ENCODE assay signal across 14 cellular contexts in genomic region chr2:240519396-240520142, GRCh38. TPM values are rescaled to one million over a fixed set of nuclear protein-coding genes. Genes with fewer than 3 reads are reported as not detected.
DNase-seq lines count a peak whose midpoint lies in the region; ATAC-seq and TF ChIP-seq lines count a peak whose summit lies in the region.
"Had no signal": no experiment of that assay in that cellular context is flagged by ENCODE, and none has a peak within 500 bp of the region (broad histone marks: within the 10 kb centered on the region; RNA-seq: fewer than 3 reads in every experiment).

No MANE protein-coding gene starts in this region.

- ATAC-seq in WTC11 (no peak), GM21423 (IDR thresholded peaks at IDR 0.05; ENCODE audit: unreplicated experiment) (no peak)
- ATAC-seq: K562 had no signal

- H3K9me3 Mint-ChIP-seq in WTC11 (peaks cover 27% of the 10 kb centered on the region), glutamatergic neuron (ENCODE audit: unreplicated experiment) (peaks cover 12% of the 10 kb centered on the region), chondrocyte (ENCODE audit: low read depth) (peaks cover 6% of the 10 kb centered on the region)
- H3K9me3 Mint-ChIP-seq: activated naive CD4-positive, alpha-beta T cell treated with anti-CD3 and anti-CD28 coated beads, Interleukin-2, amount 50 U/mL, for 24 hours; natural killer cell had no signal

- peaks cover 41% of the 10 kb centered on the region for H3K27me3 Mint-ChIP-seq in WTC11 (ENCODE audit: low read depth)
- peaks cover 8% of the 10 kb centered on the region for H3K27me3 Mint-ChIP-seq in glutamatergic neuron (ENCODE audit: unreplicated experiment)
- no peaks in the 10 kb centered on the region for H3K27me3 Mint-ChIP-seq in chondrocyte (ENCODE audit: low read depth)
- H3K27me3 Mint-ChIP-seq: activated naive CD4-positive, alpha-beta T cell treated with anti-CD3 and anti-CD28 coated beads, Interleukin-2, amount 50 U/mL, for 24 hours had no signal

- peaks cover 26% of the 10 kb centered on the region for H3K36me3 Mint-ChIP-seq in WTC11
- H3K36me3 Mint-ChIP-seq in glutamatergic neuron (ENCODE audit: unreplicated experiment), result peaks cover 34% of the 10 kb centered on the region
- peaks cover 20% of the 10 kb centered on the region for H3K36me3 Mint-ChIP-seq in chondrocyte (ENCODE audit: low read depth)
- H3K36me3 Mint-ChIP-seq: natural killer cell had no signal

- CTCF ChIA-PET in WTC11 (lab: Charles Lee), result interaction anchor here (0.8 to 1.3 kb wide), 7 partner anchors 22 to 286 kb away, joined by 3 to 9 read pairs (median 4); no protein-coding TSS in a partner anchor

- H3K4me1 Mint-ChIP-seq in WTC11 (peaks cover 12% of the 10 kb centered on the region), glutamatergic neuron (ENCODE audit: low read depth, unreplicated experiment) (peaks cover 5% of the 10 kb centered on the region), chondrocyte (ENCODE audit: low read depth) (no peaks in the 10 kb centered on the region)
- H3K4me1 Mint-ChIP-seq: activated naive CD4-positive, alpha-beta T cell treated with anti-CD3 and anti-CD28 coated beads, Interleukin-2, amount 50 U/mL, for 24 hours had no signal

- POLR2A ChIA-PET in WTC11 (lab: Charles Lee), result interaction anchor here (0.5 kb wide), 1 partner anchor 183 kb away, joined by 4 read pairs; no protein-coding TSS in a partner anchor

- H3K4me3 Mint-ChIP-seq in WTC11 (peak overlapping the region; percentile 60), glutamatergic neuron (ENCODE audit: unreplicated experiment) (no peak overlapping the region), chondrocyte (ENCODE audit: unreplicated experiment) (no peak overlapping the region)
- H3K4me3 Mint-ChIP-seq: activated naive CD4-positive, alpha-beta T cell treated with anti-CD3 and anti-CD28 coated beads, Interleukin-2, amount 50 U/mL, for 24 hours; natural killer cell had no signal

- no peak overlapping the region for H3K27ac Mint-ChIP-seq in WTC11
- no peak overlapping the region for H3K27ac Mint-ChIP-seq in glutamatergic neuron (ENCODE audit: unreplicated experiment)
- H3K27ac Mint-ChIP-seq in chondrocyte (ENCODE audit: unreplicated experiment), result no peak overlapping the region
- H3K27ac Mint-ChIP-seq: activated naive CD4-positive, alpha-beta T cell treated with anti-CD3 and anti-CD28 coated beads, Interleukin-2, amount 50 U/mL, for 24 hours had no signal

- DNase-seq in D341Med (ENCODE audit: low spot score) (peak; percentile 10), WTC11 (ENCODE audit: low spot score) (no peak), foreskin fibroblast (peak; percentile 59 to 85), retina (peak; percentile 39), glutamatergic neuron (no peak), chondrocyte (ENCODE audit: low spot score) (no peak), T-helper 9 cell (no peak)
- DNase-seq: activated CD4-positive, alpha-beta T cell treated with anti-CD3 and anti-CD28 coated beads for 4 hours; natural killer cell; NCI-H187; stimulated activated naive CD4-positive, alpha-beta T cell had no signal

- TF ChIP-seq CTCF in WTC11 (IDR thresholded peaks at IDR 0.05) (no peak), foreskin fibroblast (IDR thresholded peaks at IDR 0.05; ENCODE audit: low read depth, low read length) (no peak), glutamatergic neuron (IDR thresholded peaks at IDR 0.05; ENCODE audit: partially characterized antibody, unreplicated experiment) (no peak), chondrocyte (IDR thresholded peaks at IDR 0.05) (no peak)

- peak overlapping the region; percentile 41 to 46 for H3K4me3 ChIP-seq in foreskin fibroblast (ENCODE audit: low read depth in 1 of 2, low read length in 2 of 2)
- H3K4me3 ChIP-seq: K562 had no signal

TF ChIP-seq in WTC11, 78 proteins besides CTCF, POLR2A, EP300 and RAD21:
- TF ChIP-seq ELF4 (CRISPR knock-in tag; IDR thresholded peaks at IDR 0.05; ENCODE audit: low read depth) (no peak), ZBTB43 (CRISPR knock-in tag; IDR thresholded peaks at IDR 0.05) (no peak), CREB1 (CRISPR knock-in tag; IDR thresholded peaks at IDR 0.05) (no peak), AR (CRISPR knock-in tag; IDR thresholded peaks at IDR 0.05) (no peak), JUN (CRISPR knock-in tag; IDR thresholded peaks at IDR 0.05) (no peak), E2F4 (CRISPR knock-in tag; IDR thresholded peaks at IDR 0.05; ENCODE audit: borderline replicate concordance, low read depth) (no peak), NFYB (CRISPR knock-in tag; conservative IDR thresholded peaks at IDR 0.05; ENCODE audit: low read depth) (no peak), SMAD4 (CRISPR knock-in tag; IDR thresholded peaks at IDR 0.05) (no peak), ZNF121 (CRISPR knock-in tag; IDR thresholded peaks at IDR 0.05) (no peak), E2F5 (CRISPR knock-in tag; IDR thresholded peaks at IDR 0.05) (no peak), TCF7 (CRISPR knock-in tag; IDR thresholded peaks at IDR 0.05; ENCODE audit: low read depth) (no peak)

RNA-seq across cellular contexts. Expression of gene ANKMY1, which starts 38.2 kb away (rescaled TPM):
- total RNA-seq in WTC11 (2021) (4.6 to 7.8 TPM (median 5.2 TPM) in 3 replicates), glutamatergic neuron (ENCODE audit: unreplicated experiment) (9.0 TPM), chondrocyte (9.5 to 20.6 TPM (median 10.8 TPM) in 3 replicates)

RNA-seq across cellular contexts. Expression of gene DUSP28, which starts 40.6 kb away (rescaled TPM):
- total RNA-seq in WTC11 (2021) (2.2 to 2.3 TPM (median 2.2 TPM) in 3 replicates), glutamatergic neuron (ENCODE audit: unreplicated experiment) (2.8 TPM), chondrocyte (3.4 to 4.7 TPM (median 3.7 TPM) in 3 replicates)

RNA-seq across cellular contexts. Expression of gene RNPEPL1, which starts 48.7 kb away (rescaled TPM):
- total RNA-seq in WTC11 (2021) (18.8 to 20.5 TPM (median 19.4 TPM) in 3 replicates), glutamatergic neuron (ENCODE audit: unreplicated experiment) (20.9 TPM), chondrocyte (54.9 to 63.2 TPM (median 61.3 TPM) in 3 replicates)

Comparison
In these comparisons a context has a peak if more than half of its experiments do, and no peak if none do; other contexts are left out.
1. DNase-seq: peak in D341Med (single experiment), foreskin fibroblast (2 of 2) and retina (single experiment); none in WTC11 (single experiment), glutamatergic neuron (single experiment), chondrocyte (single experiment) and T-helper 9 cell (single experiment).